Comparison of ENCODE assay signal across 8 cellular contexts in genomic region chr20:38926934-38927616, GRCh38. TPM values are rescaled to one million over a fixed set of nuclear protein-coding genes. Genes with fewer than 3 reads are reported as not detected.
DNase-seq lines count a peak whose midpoint lies in the region; ATAC-seq and TF ChIP-seq lines count a peak whose summit lies in the region.

No MANE protein-coding gene starts in this region.

- intact Hi-C loops in Caco-2 (cut with micrococcal nuclease; ENCODE audit: unreplicated experiment) (loop anchor here (1.0 kb wide), 1 partner anchor 35 kb away; the partner anchor contains the start of gene DHX35), gastrocnemius medialis (cut with DNase I; ENCODE audit: low total_unique reads) (loop anchor here (1.0 to 2.0 kb wide), 2 partner anchors 36 to 121 kb away; partner anchors contain the start of gene DHX35)

- no peaks in the 10 kb centered on the region for H3K27me3 Mint-ChIP-seq in Caco-2 (ENCODE audit: insufficient read depth, unreplicated experiment)

- BruUV-seq in Caco-2 (replicated peaks; lab: Mats Ljungman, UMichigan), result TSS peak; percentile 27

- H3K27ac Mint-ChIP-seq in Caco-2 (ENCODE audit: unreplicated experiment), result peak overlapping the region; percentile 89

- H3K4me1 ChIP-seq in Caco-2, result peaks cover 14% of the 10 kb centered on the region
- H3K4me1 ChIP-seq in Peyer's patch, result peaks cover 0 to 14% (median 0%) of the 10 kb centered on the region in 4 donors
- peaks cover 5 to 11% of the 10 kb centered on the region in 2 donors for H3K4me1 ChIP-seq in gastrocnemius medialis

- POLR2A ChIA-PET in Caco-2 (lab: Charles Lee), result interaction anchor here (0.5 to 3.3 kb wide), 14 partner anchors 8 to 152 kb away, joined by 3 to 55 read pairs (median 3); partner anchors contain the start of gene DHX35

- H3K36me3 Mint-ChIP-seq in Caco-2 (ENCODE audit: insufficient read depth, unreplicated experiment), result peaks cover 63% of the 10 kb centered on the region

- H3K36me3 ChIP-seq in Caco-2 (ENCODE audit: control insufficient read depth, insufficient read depth, low read length), result no peaks in the 10 kb centered on the region; the same call in 1 of the 2 replicates
- no peaks in the 10 kb centered on the region for H3K36me3 ChIP-seq in Peyer's patch
- no peaks in the 10 kb centered on the region for H3K36me3 ChIP-seq in gastrocnemius medialis

- H3K4me1 Mint-ChIP-seq in Caco-2 (ENCODE audit: low read depth, unreplicated experiment), result peaks cover 36% of the 10 kb centered on the region

- H3K4me3 ChIP-seq in Caco-2 (ENCODE audit: low read depth, low read length) (peak overlapping the region; percentile 93), Peyer's patch (peak overlapping the region; percentile 48 to 85 (median 72)), gastrocnemius medialis (peak overlapping the region; percentile 51 to 76 (median 62))

- H3K4me3 Mint-ChIP-seq in Caco-2 (ENCODE audit: unreplicated experiment), result peak overlapping the region; percentile 92

- TF ChIP-seq POLR2A in Peyer's patch (IDR thresholded peaks at IDR 0.05), result no peak
- TF ChIP-seq POLR2A in gastrocnemius medialis (IDR thresholded peaks at IDR 0.05), result no peak

- CTCF ChIA-PET in Caco-2 (lab: Charles Lee), result interaction anchor here (0.6 to 1.8 kb wide), 11 partner anchors 7 to 122 kb away, joined by 3 to 32 read pairs (median 4); partner anchors contain the start of gene DHX35

- H3K9me3 Mint-ChIP-seq in Caco-2 (ENCODE audit: unreplicated experiment), result peaks cover 10% of the 10 kb centered on the region

- DNase-seq in Caco-2 (no peak), Peyer's patch (no peak), fibroblast of peridontal ligament (ENCODE audit: extremely low read depth) (peak; percentile 52), gastrocnemius medialis (no peak), GM19238 (ENCODE audit: insufficient read length, low spot score) (no peak)

- H3K9me3 ChIP-seq in Caco-2 (no peaks in the 10 kb centered on the region; the same call in 1 of the 2 replicates), Peyer's patch (no peaks in the 10 kb centered on the region), gastrocnemius medialis (no peaks in the 10 kb centered on the region)

- peak; percentile 9 for ATAC-seq in GM21717 (IDR thresholded peaks at IDR 0.05; ENCODE audit: unreplicated experiment)
- ATAC-seq in gastrocnemius medialis, result no peak
- ATAC-seq in HG02973 (IDR thresholded peaks at IDR 0.05; ENCODE audit: unreplicated experiment), result no peak
- no peak for ATAC-seq in HG02981 (IDR thresholded peaks at IDR 0.05; ENCODE audit: unreplicated experiment)

- H3K27ac ChIP-seq in Peyer's patch (peak overlapping the region in 3 of 4 donors; percentile 49 to 77 (median 69)), gastrocnemius medialis (no peak overlapping the region)

- in situ Hi-C loops in gastrocnemius medialis (cut with MboI; ENCODE audit: low sequenced_read_pairs in 4 of 4), result no loop called here

- no peaks in the 10 kb centered on the region for H3K27me3 ChIP-seq in Caco-2 (replicated peaks; ENCODE audit: control insufficient read depth, insufficient read depth, low read length)
- H3K27me3 ChIP-seq in Peyer's patch, result no peaks in the 10 kb centered on the region
- peaks cover 3 to 10% (median 7%) of the 10 kb centered on the region in 3 donors for H3K27me3 ChIP-seq in gastrocnemius medialis

- no peak for TF ChIP-seq CTCF in Caco-2 (IDR thresholded peaks at IDR 0.05; ENCODE audit: insufficient read depth in 1 of 2, low read depth in 1 of 2, low read length in 1 of 2, severe bottlenecking in 1 of 2, unreplicated experiment in 1 of 2)
- no peak for TF ChIP-seq CTCF in Peyer's patch (IDR thresholded peaks at IDR 0.05)
- TF ChIP-seq CTCF in gastrocnemius medialis (IDR thresholded peaks at IDR 0.05 in 4 of 5, conservative IDR thresholded peaks at IDR 0.05 in 1 of 5), result no peak

RNA-seq across cellular contexts. Expression of gene FAM83D, which starts 0.9 kb away (rescaled TPM):
- 82.4 and 86.3 TPM in 2 replicates for total RNA-seq in Caco-2 (2022)
- total RNA-seq in Peyer's patch, result 10 to 100 TPM in 1 of 4 donors, 1 to 10 TPM in 3; 6.3 to 13.5 (median 7.8) TPM
- under 1 TPM in 1 of 4 donors, not detected in 3; 0.40 TPM for total RNA-seq in gastrocnemius medialis

RNA-seq across cellular contexts. Expression of gene DHX35, which starts 35.1 kb away (rescaled TPM):
- 25.0 and 29.5 TPM in 2 replicates for total RNA-seq in Caco-2 (2022)
- 10 to 100 TPM; 14.0 to 32.4 (median 18.1) TPM for total RNA-seq in Peyer's patch
- 10 to 100 TPM in 1 of 4 donors, 1 to 10 TPM in 3; 8.2 to 10.8 (median 9.3) TPM for total RNA-seq in gastrocnemius medialis

Comparison
In these comparisons a context has a peak if more than half of its experiments do, and no peak if none do; other contexts are left out.
1. H3K27ac ChIP-seq: peak in Peyer's patch (3 of 4); none in gastrocnemius medialis (0 of 4).
2. RNA of gene FAM83D, which starts 0.9 kb away (total RNA-seq): 82.4 to 86.3 TPM in Caco-2 and 6.3 to 13.5 TPM in Peyer's patch; 0.40 TPM in gastrocnemius medialis; every median in the first group is over 4 times any median in the second.
3. Peak in every context shown above with its lines, with median percentiles within 50 percentile points of each other: H3K4me3 ChIP-seq.